1 cellular context compared by ENCODE assay signal in genomic region chr6:43668151-43669028, GRCh38.
A peak's percentile ranks its signal among the peaks of the same experiment; 100 is the strongest.
TF ChIP-seq lines count a peak whose summit lies in the region.

No MANE protein-coding gene starts in this region.

TF ChIP-seq in HepG2, 621 proteins besides CTCF, POLR2A, EP300 and RAD21 (continues in another document):
- TF ChIP-seq ZNF296 (CRISPR knock-in tag; conservative IDR thresholded peaks at IDR 0.05), result no peak
- peak; percentile 35; the same call in 1 of the 2 replicates for TF ChIP-seq GATAD1 (CRISPR knock-in tag; IDR thresholded peaks at IDR 0.05)
- no peak for TF ChIP-seq HMG20A (CRISPR knock-in tag; IDR thresholded peaks at IDR 0.05; ENCODE audit: borderline replicate concordance)
- no peak for TF ChIP-seq CBX2 (IDR thresholded peaks at IDR 0.05; ENCODE audit: low read depth, low read length)
- 0 out of 2 replicates have a peak, but pooled peaks have one; percentile 56 for TF ChIP-seq CBX2 (CRISPR knock-in tag; IDR thresholded peaks at IDR 0.05; ENCODE audit: low read depth)
- TF ChIP-seq ZNF768 (CRISPR knock-in tag; IDR thresholded peaks at IDR 0.05), result peak; percentile 67; the same call in 1 of the 2 replicates
- TF ChIP-seq TCF12 (IDR thresholded peaks at IDR 0.05), result no peak
- no peak; the same call in 1 of the 2 replicates for TF ChIP-seq TCF12 (CRISPR knock-in tag; IDR thresholded peaks at IDR 0.05)
- no peak for TF ChIP-seq ZBED4 (CRISPR knock-in tag; IDR thresholded peaks at IDR 0.05; ENCODE audit: borderline replicate concordance)
- peak; percentile 34; the same call in 1 of the 2 replicates for TF ChIP-seq BRCA1 (CRISPR knock-in tag; IDR thresholded peaks at IDR 0.05)
- TF ChIP-seq ZNF362 (CRISPR knock-in tag; IDR thresholded peaks at IDR 0.05; ENCODE audit: borderline replicate concordance), result peak; percentile 78; the same call in 1 of the 2 replicates
- peak; percentile 69 for TF ChIP-seq ZSCAN25 (CRISPR knock-in tag; IDR thresholded peaks at IDR 0.05)
- TF ChIP-seq TRAFD1 (CRISPR knock-in tag; IDR thresholded peaks at IDR 0.05; ENCODE audit: borderline replicate concordance), result peak; percentile 97; the same call in 1 of the 2 replicates
- TF ChIP-seq SRF (IDR thresholded peaks at IDR 0.05; ENCODE audit: low read depth, low read length), result no peak
- TF ChIP-seq HBP1 (CRISPR knock-in tag; IDR thresholded peaks at IDR 0.05; ENCODE audit: low read depth), result no peak
- TF ChIP-seq MLXIP (CRISPR knock-in tag; IDR thresholded peaks at IDR 0.05; ENCODE audit: borderline replicate concordance), result no peak
- TF ChIP-seq ZNF607 (CRISPR knock-in tag; IDR thresholded peaks at IDR 0.05; ENCODE audit: borderline replicate concordance), result peak; percentile 78; the same call in 1 of the 2 replicates
- TF ChIP-seq YEATS4 (CRISPR knock-in tag; IDR thresholded peaks at IDR 0.05; ENCODE audit: borderline replicate concordance), result no peak; the same call in 1 of the 2 replicates
- TF ChIP-seq DZIP1 (CRISPR knock-in tag; IDR thresholded peaks at IDR 0.05), result peak; percentile 93; the same call in 1 of the 2 replicates
- peak; percentile 55; the same call in 1 of the 2 replicates for TF ChIP-seq ZNF709 (CRISPR knock-in tag; IDR thresholded peaks at IDR 0.05)
- peak; percentile 84; the same call in 1 of the 2 replicates for TF ChIP-seq ZNF782 (CRISPR knock-in tag; IDR thresholded peaks at IDR 0.05; ENCODE audit: borderline replicate concordance)
- 0 out of 2 replicates have a peak, but pooled peaks have one; percentile 44 for TF ChIP-seq SNAPC4 (CRISPR knock-in tag; IDR thresholded peaks at IDR 0.05)
- no peak for TF ChIP-seq ZKSCAN1 (IDR thresholded peaks at IDR 0.05; ENCODE audit: low read length)
- peak; percentile 86 for TF ChIP-seq SPEN (CRISPR knock-in tag; IDR thresholded peaks at IDR 0.05; ENCODE audit: low read depth)
- no peak for TF ChIP-seq FOSL1 (CRISPR knock-in tag; IDR thresholded peaks at IDR 0.05; ENCODE audit: borderline replicate concordance)
- TF ChIP-seq CSRNP1 (CRISPR knock-in tag; IDR thresholded peaks at IDR 0.05), result peak; percentile 95
- peak; percentile 10; the same call in 1 of the 2 replicates for TF ChIP-seq MIER2 (CRISPR knock-in tag; IDR thresholded peaks at IDR 0.05)
- peak; percentile 22; the same call in 1 of the 2 replicates for TF ChIP-seq FOXA3 (CRISPR knock-in tag; IDR thresholded peaks at IDR 0.05)
- TF ChIP-seq KDM5A (IDR thresholded peaks at IDR 0.05; ENCODE audit: borderline replicate concordance, low read length), result no peak
- TF ChIP-seq MAFK (conservative IDR thresholded peaks at IDR 0.05 in 1 of 2, IDR thresholded peaks at IDR 0.05 in 1 of 2; ENCODE audit: low read length in 2 of 2), result no peak
- TF ChIP-seq ZNF678 (CRISPR knock-in tag; IDR thresholded peaks at IDR 0.05), result no peak
- TF ChIP-seq BATF2 (CRISPR knock-in tag; IDR thresholded peaks at IDR 0.05), result no peak
- TF ChIP-seq KLF6 (CRISPR knock-in tag; IDR thresholded peaks at IDR 0.05), result no peak
